18 cellular contexts compared by ENCODE assay signal in genomic region chr9:81214975-81215374, GRCh38.
DNase-seq lines count a peak whose midpoint lies in the region; ATAC-seq, FAIRE-seq and TF ChIP-seq lines count a peak whose summit lies in the region.
"Had no signal": no experiment of that assay in that cellular context is flagged by ENCODE, and none has a peak within 500 bp of the region (broad histone marks: within the 10 kb centered on the region; RNA-seq: fewer than 3 reads in every experiment).

No MANE protein-coding gene starts in this region.

- peak; percentile 83 for DNase-seq in SK-N-DZ (ENCODE audit: low spot score)
- no peak for DNase-seq in stimulated activated CD4-positive, alpha-beta T cell treated with anti-CD3 and anti-CD28 coated beads, Interleukin-15, amount 100 ng/mL, for 24 hours
- DNase-seq: AML-193; Caco-2; Calu3; CD4-positive, alpha-beta T cell; CD8-positive, alpha-beta T cell; DMS79 treated with DMSO at 0.1 percent for 48 hours; GDM1 had no signal

- FAIRE-seq in G401.6 (lab: Jason Lieb, UNC): peak; percentile 57
- FAIRE-seq: A549, D721Med, GM12878, GM12892, GM18507, GM19239 had no signal

- no peak for ATAC-seq in SK-N-SH treated with all-trans-retinoic acid at 6 μM for 48 hours
- no peak for ATAC-seq in GM18520 (IDR thresholded peaks at IDR 0.05; ENCODE audit: unreplicated experiment)
- ATAC-seq: A549; CD8-positive, alpha-beta T cell; GM12878 had no signal

TF ChIP-seq in SK-N-SH treated with all-trans-retinoic acid at 6 μM for 48 hours, 23 proteins besides CTCF, POLR2A, EP300 and RAD21:
- TF ChIP-seq ZFP30 (CRISPR knock-in tag; IDR thresholded peaks at IDR 0.05): no peak
- TF ChIP-seq ZNF8 (CRISPR knock-in tag; IDR thresholded peaks at IDR 0.05): no peak
- TF ChIP-seq TSHZ2 (CRISPR knock-in tag; IDR thresholded peaks at IDR 0.05): 0 out of 2 replicates have a peak, but pooled peaks have one; percentile 13
- no peak for TF ChIP-seq PATZ1 (CRISPR knock-in tag; IDR thresholded peaks at IDR 0.05; ENCODE audit: borderline replicate concordance)
- TF ChIP-seq TCF4 (CRISPR knock-in tag; IDR thresholded peaks at IDR 0.05; ENCODE audit: borderline replicate concordance): peak; percentile 59; the same call in 1 of the 2 replicates
- no peak for TF ChIP-seq CSDC2 (CRISPR knock-in tag; IDR thresholded peaks at IDR 0.05)
- TF ChIP-seq ZNF565 (CRISPR knock-in tag; conservative IDR thresholded peaks at IDR 0.05; ENCODE audit: low read depth): no peak
- no peak for TF ChIP-seq ZNF70 (CRISPR knock-in tag; IDR thresholded peaks at IDR 0.05)
- no peak for TF ChIP-seq OSR1 (CRISPR knock-in tag; IDR thresholded peaks at IDR 0.05)
- no peak for TF ChIP-seq POU6F1 (CRISPR knock-in tag; IDR thresholded peaks at IDR 0.05; ENCODE audit: borderline replicate concordance, low read depth)
- TF ChIP-seq ARNTL (CRISPR knock-in tag; IDR thresholded peaks at IDR 0.05; ENCODE audit: borderline replicate concordance, low read depth): no peak
- peak; percentile 34; the same call in 1 of the 2 replicates for TF ChIP-seq ISL1 (CRISPR knock-in tag; IDR thresholded peaks at IDR 0.05)
- TF ChIP-seq CREB5 (CRISPR knock-in tag; IDR thresholded peaks at IDR 0.05; ENCODE audit: low read depth): no peak
- no peak for TF ChIP-seq ZC3H10 (CRISPR knock-in tag; IDR thresholded peaks at IDR 0.05)
